1 cellular context compared by ENCODE assay signal in genomic region chr10:21525367-21526183, GRCh38.
TF ChIP-seq lines count a peak whose summit lies in the region.

Gene SKIDA1 (minus strand): TSS chr10:21525682. CDS start chr10:21517822, 7,860 bp downstream.

TF ChIP-seq in K562, 482 proteins besides CTCF, POLR2A, EP300 and RAD21 (continued from another document and continues in another):
- TF ChIP-seq ZNF318 (IDR thresholded peaks at IDR 0.05; ENCODE audit: borderline replicate concordance in 1 of 2, low read depth in 1 of 2): peak in 1 of 2 experiments; percentile 70; a peak in 2 of 4 replicates
- peak; percentile 93 for TF ChIP-seq FOXK1 (CRISPR knock-in tag; IDR thresholded peaks at IDR 0.05; ENCODE audit: borderline replicate concordance)
- TF ChIP-seq NR2F6 (CRISPR knock-in tag; IDR thresholded peaks at IDR 0.05): no peak
- TF ChIP-seq STAT5A (IDR thresholded peaks at IDR 0.05; ENCODE audit: borderline replicate concordance, low read length): peak; percentile 22; the same call in 1 of the 2 replicates
- TF ChIP-seq NRF1 (conservative IDR thresholded peaks at IDR 0.05 in 1 of 2, IDR thresholded peaks at IDR 0.05 in 1 of 2): peak in 1 of 2 experiments; percentile 35; a peak in 2 of 4 replicates
- no peak for TF ChIP-seq SMC3 (conservative IDR thresholded peaks at IDR 0.05; ENCODE audit: insufficient read depth, low read depth, low read length)
- TF ChIP-seq HDAC3 (IDR thresholded peaks at IDR 0.05; ENCODE audit: borderline replicate concordance, partially characterized antibody): peak; percentile 72
- peak; percentile 58 for TF ChIP-seq HES1 (IDR thresholded peaks at IDR 0.05; ENCODE audit: low read depth)
- TF ChIP-seq SMAD4 (CRISPR knock-in tag; conservative IDR thresholded peaks at IDR 0.05): no peak
- TF ChIP-seq RFX1 (IDR thresholded peaks at IDR 0.05): no peak
- TF ChIP-seq ZFP36 (IDR thresholded peaks at IDR 0.05; ENCODE audit: low read depth, low read length, partially characterized antibody): peak; percentile 3
- no peak; the same call in 1 of the 2 replicates for TF ChIP-seq ZNF511 (CRISPR knock-in tag; IDR thresholded peaks at IDR 0.05)
- TF ChIP-seq SUPT5H (IDR thresholded peaks at IDR 0.05): peak; percentile 81
- TF ChIP-seq SRF (CRISPR knock-in tag; IDR thresholded peaks at IDR 0.05): peak; percentile 20 to 57; a peak in 1 of 4 replicates
- TF ChIP-seq SP1 (CRISPR knock-in tag; IDR thresholded peaks at IDR 0.05): peak; percentile 71; the same call in 1 of the 2 replicates
- TF ChIP-seq BCOR (IDR thresholded peaks at IDR 0.05): peak; percentile 80
- TF ChIP-seq TAF1 (IDR thresholded peaks at IDR 0.05; ENCODE audit: control insufficient read depth, extremely low read depth, insufficient read depth, low read length, severe bottlenecking): peak; percentile 63
- peak; percentile 83 for TF ChIP-seq TAF7 (tag; IDR thresholded peaks at IDR 0.05)
- TF ChIP-seq SETDB1 (IDR thresholded peaks at IDR 0.05; ENCODE audit: low read length): no peak
- 0 out of 2 replicates have a peak, but pooled peaks have one; percentile 18 for TF ChIP-seq MITF (IDR thresholded peaks at IDR 0.05)
- TF ChIP-seq ETV1 (tag; conservative IDR thresholded peaks at IDR 0.05; ENCODE audit: low read depth): peak; percentile 76
- peak; percentile 66 for TF ChIP-seq SAP30 (IDR thresholded peaks at IDR 0.05; ENCODE audit: borderline replicate concordance, insufficient read depth, low read depth, low read length, poor library complexity, severe bottlenecking)
- peak; percentile 46 to 83; a peak in 3 of 4 replicates for TF ChIP-seq MAZ (CRISPR knock-in tag; conservative IDR thresholded peaks at IDR 0.05 in 1 of 2, IDR thresholded peaks at IDR 0.05 in 1 of 2)
- TF ChIP-seq RUNX1 (IDR thresholded peaks at IDR 0.05; ENCODE audit: low read depth): no peak
- TF ChIP-seq NCOR1 (IDR thresholded peaks at IDR 0.05): peak; percentile 69
- TF ChIP-seq JUND (IDR thresholded peaks at IDR 0.05; ENCODE audit: borderline replicate concordance, low read depth, low read length): peak; percentile 6; the same call in 1 of the 2 replicates
- TF ChIP-seq JUND (tag; IDR thresholded peaks at IDR 0.05; ENCODE audit: borderline replicate concordance, low read depth, low read length): peak; percentile 46; the same call in 1 of the 3 replicates
- TF ChIP-seq E4F1 (CRISPR knock-in tag; IDR thresholded peaks at IDR 0.05; ENCODE audit: borderline replicate concordance): no peak
- TF ChIP-seq SAFB (IDR thresholded peaks at IDR 0.05; ENCODE audit: borderline replicate concordance, low read depth, low read length): no peak
- peak; percentile 86 for TF ChIP-seq BRD9 (IDR thresholded peaks at IDR 0.05; ENCODE audit: low read depth, partially characterized antibody)
- TF ChIP-seq CREB3L1 (IDR thresholded peaks at IDR 0.05; ENCODE audit: borderline replicate concordance, low read depth): peak; percentile 87; the same call in 1 of the 2 replicates
- TF ChIP-seq RBFOX2 (IDR thresholded peaks at IDR 0.05; ENCODE audit: low read depth, low read length): peak; percentile 92
- peak; percentile 26 for TF ChIP-seq FUS (optimal IDR thresholded peaks at IDR 0.05; ENCODE audit: low read depth, low read length)
- TF ChIP-seq SRSF7 (optimal IDR thresholded peaks at IDR 0.05; ENCODE audit: low read depth, low read length): no peak
- peak; percentile 72 for TF ChIP-seq HLTF (IDR thresholded peaks at IDR 0.05)
- TF ChIP-seq RNF2 (IDR thresholded peaks at IDR 0.05): peak; percentile 80
- TF ChIP-seq MEF2A (IDR thresholded peaks at IDR 0.05; ENCODE audit: control insufficient read depth, low read depth, low read length): no peak
- peak; percentile 68 for TF ChIP-seq SMARCA4 (IDR thresholded peaks at IDR 0.05)
- 0 out of 2 replicates have a peak, but pooled peaks have one; percentile 7 for TF ChIP-seq ZNF445 (CRISPR knock-in tag; IDR thresholded peaks at IDR 0.05; ENCODE audit: low read depth)
- TF ChIP-seq ZBTB7A (IDR thresholded peaks at IDR 0.05; ENCODE audit: borderline replicate concordance, control insufficient read depth, low read depth, low read length): peak; percentile 96
- TF ChIP-seq ARHGAP35 (IDR thresholded peaks at IDR 0.05; ENCODE audit: partially characterized antibody): no peak
- TF ChIP-seq NR2C2 (CRISPR knock-in tag; IDR thresholded peaks at IDR 0.05): peak; percentile 96
- peak; percentile 99 for TF ChIP-seq NR2C2 (tag; IDR thresholded peaks at IDR 0.05)
- no peak for TF ChIP-seq NR4A1 (CRISPR knock-in tag; IDR thresholded peaks at IDR 0.05)
- peak; percentile 83; the same call in 1 of the 2 replicates for TF ChIP-seq NR4A1 (tag; IDR thresholded peaks at IDR 0.05)
- peak; percentile 54; the same call in 1 of the 2 replicates for TF ChIP-seq ELF4 (CRISPR knock-in tag; IDR thresholded peaks at IDR 0.05)
- peak; percentile 50; the same call in 1 of the 2 replicates for TF ChIP-seq MBD2 (IDR thresholded peaks at IDR 0.05; ENCODE audit: borderline replicate concordance, low read depth)
- no peak for TF ChIP-seq CBX1 (IDR thresholded peaks at IDR 0.05; ENCODE audit: low read depth)
- peak; percentile 34; the same call in 1 of the 2 replicates for TF ChIP-seq GABPB1 (CRISPR knock-in tag; IDR thresholded peaks at IDR 0.05)
- TF ChIP-seq FOXP4 (CRISPR knock-in tag; IDR thresholded peaks at IDR 0.05; ENCODE audit: borderline replicate concordance): 0 out of 2 replicates have a peak, but pooled peaks have one; percentile 80
- TF ChIP-seq RFX7 (CRISPR knock-in tag; IDR thresholded peaks at IDR 0.05): no peak
- TF ChIP-seq RAD51 (IDR thresholded peaks at IDR 0.05; ENCODE audit: borderline replicate concordance, low read depth): no peak
- TF ChIP-seq CEBPG (CRISPR knock-in tag; IDR thresholded peaks at IDR 0.05): peak; percentile 67
- no peak; a peak in 1 of 4 replicates for TF ChIP-seq CEBPG (tag; conservative IDR thresholded peaks at IDR 0.05 in 1 of 2, IDR thresholded peaks at IDR 0.05 in 1 of 2)
- no peak for TF ChIP-seq SMAD2 (IDR thresholded peaks at IDR 0.05; ENCODE audit: low read depth, low read length)
